12 cellular contexts compared by ENCODE assay signal in genomic region chr5:103271570-103272289, GRCh38. TPM values are rescaled to one million over a fixed set of nuclear protein-coding genes. Genes with fewer than 3 reads are reported as not detected.
DNase-seq lines count a peak whose midpoint lies in the region; ATAC-seq and FAIRE-seq lines count a peak whose summit lies in the region.
"Had no signal": no experiment of that assay in that cellular context is flagged by ENCODE, and none has a peak within 500 bp of the region (broad histone marks: within the 10 kb centered on the region; RNA-seq: fewer than 3 reads in every experiment).

No MANE protein-coding gene starts in this region.

- DNase-seq in CD4-positive, CD25-positive, alpha-beta regulatory T cell: peak in 1 of 3 donors; percentile 16
- no peak for DNase-seq in GM18507 (ENCODE audit: extremely low spot score, insufficient read length, low read depth)
- DNase-seq in SK-N-MC (ENCODE audit: low read depth, low spot score): no peak
- DNase-seq in iris pigment epithelial cell (ENCODE audit: low read depth): peak; percentile 34
- DNase-seq in NAMALWA (ENCODE audit: low spot score): no peak
- no peak for DNase-seq in effector CD4-positive, alpha-beta T cell
- DNase-seq: activated effector memory CD4-positive, alpha-beta T cell treated with Interleukin-2 at 50 U/mL for 16 hours; EL; occipital lobe; T1000 had no signal

- H3K9me3 ChIP-seq in CD4-positive, CD25-positive, alpha-beta regulatory T cell (ENCODE audit: control insufficient read depth in 2 of 2, low read length in 2 of 2): no peaks in the 10 kb centered on the region
- no peaks in the 10 kb centered on the region for H3K9me3 ChIP-seq in SK-N-MC (ENCODE audit: low read depth, low read length)

- no peaks in the 10 kb centered on the region for H3K4me1 ChIP-seq in CD4-positive, CD25-positive, alpha-beta regulatory T cell (ENCODE audit: control insufficient read depth, insufficient read depth, low read length, poor library complexity, severe bottlenecking)

- H3K9me3 Mint-ChIP-seq in CD4-positive, CD25-positive, alpha-beta regulatory T cell: no peaks in the 10 kb centered on the region

- no peak for ATAC-seq in CD4-positive, CD25-positive, alpha-beta regulatory T cell (ENCODE audit: low read depth in 2 of 2)
- ATAC-seq in GM19351 (IDR thresholded peaks at IDR 0.05; ENCODE audit: unreplicated experiment): no peak
- no peak for ATAC-seq in HG03439 (IDR thresholded peaks at IDR 0.05; ENCODE audit: unreplicated experiment)

- H3K4me3 Mint-ChIP-seq in CD4-positive, CD25-positive, alpha-beta regulatory T cell: peak overlapping the region; percentile 52 to 61 (median 57)

- no peaks in the 10 kb centered on the region for H3K27me3 Mint-ChIP-seq in CD4-positive, CD25-positive, alpha-beta regulatory T cell

- peaks cover 11 to 30% (median 21%) of the 10 kb centered on the region in 4 donors for H3K4me1 Mint-ChIP-seq in CD4-positive, CD25-positive, alpha-beta regulatory T cell

- H3K27ac Mint-ChIP-seq in CD4-positive, CD25-positive, alpha-beta regulatory T cell: peak overlapping the region in 1 of 3 donors; percentile 83

- peak overlapping the region; percentile 63 for H3K4me3 ChIP-seq in CD4-positive, CD25-positive, alpha-beta regulatory T cell (ENCODE audit: low read depth, low read length)
- no peak overlapping the region for H3K4me3 ChIP-seq in SK-N-MC

- peaks cover 8% of the 10 kb centered on the region for H3K36me3 ChIP-seq in CD4-positive, CD25-positive, alpha-beta regulatory T cell (ENCODE audit: control insufficient read depth, insufficient read depth, low read length)
- H3K36me3 ChIP-seq in SK-N-MC (ENCODE audit: insufficient read depth, low read length): peaks cover 56% of the 10 kb centered on the region

- peak; percentile 45 for FAIRE-seq in GM18507 (lab: Jason Lieb, UNC)

- no peaks in the 10 kb centered on the region for H3K27me3 ChIP-seq in CD4-positive, CD25-positive, alpha-beta regulatory T cell (ENCODE audit: control insufficient read depth, insufficient read depth, low read length)

- H3K36me3 Mint-ChIP-seq in CD4-positive, CD25-positive, alpha-beta regulatory T cell: peaks cover 10% of the 10 kb centered on the region

- H3K27ac ChIP-seq in CD4-positive, CD25-positive, alpha-beta regulatory T cell (ENCODE audit: insufficient read depth, low read length, poor library complexity, severe bottlenecking): peak overlapping the region; percentile 16
- peak overlapping the region; percentile 28; the same call in 1 of the 2 replicates for H3K27ac ChIP-seq in SK-N-MC

- H3K9ac ChIP-seq in SK-N-MC (ENCODE audit: insufficient read length): no peak overlapping the region

RNA-seq across cellular contexts. Expression of gene MACIR, which starts 13.2 kb away (rescaled TPM):
- 2.7 TPM for total RNA-seq in CD4-positive, CD25-positive, alpha-beta regulatory T cell
- 1 to 10 TPM; 4.1 to 4.8 (median 4.6) TPM for polyA plus RNA-seq in CD4-positive, CD25-positive, alpha-beta regulatory T cell
